In the genomic region with DNA sequence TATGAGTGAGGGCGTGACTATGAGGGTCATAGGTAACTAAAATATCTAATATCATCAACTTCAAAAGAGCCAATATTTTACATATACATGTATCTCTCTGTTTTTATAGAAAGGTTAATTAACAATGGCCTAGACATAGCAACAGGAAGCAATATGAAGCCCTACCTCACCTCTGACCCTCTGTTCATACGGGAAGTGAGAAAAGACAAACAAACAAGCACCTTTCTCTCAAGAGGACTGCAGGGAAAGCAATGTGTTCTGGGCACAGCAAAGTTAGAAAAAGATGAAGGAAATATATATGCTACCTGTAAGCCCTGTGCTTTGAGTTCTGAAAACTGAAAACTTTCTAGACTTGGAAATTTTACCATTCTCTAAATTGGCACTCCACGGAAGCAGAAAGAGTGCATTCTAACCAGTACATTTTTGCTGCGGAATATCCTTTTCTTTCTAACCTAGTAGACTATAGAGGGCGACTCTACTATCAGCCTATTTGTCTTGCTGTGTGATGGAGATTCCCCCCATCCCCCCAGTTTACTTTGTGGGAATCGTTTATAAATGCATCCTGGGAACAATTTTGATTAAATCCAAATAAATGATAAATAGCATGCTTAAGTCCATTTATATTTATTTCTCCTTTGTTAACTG, we compare ENCODE assay signal across 15 cellular contexts.
A peak's percentile ranks its signal among the peaks of the same experiment; 100 is the strongest.
DNase-seq lines count a peak whose midpoint lies in the region; TF ChIP-seq lines count a peak whose summit lies in the region.
"Had no signal": no experiment of that assay in that cellular context is flagged by ENCODE, and none has a peak within 500 bp of the region (broad histone marks: within the 10 kb centered on the region; RNA-seq: fewer than 3 reads in every experiment).

No MANE protein-coding gene starts in this region.

- H3K9me2 ChIP-seq in SK-N-SH (no peaks in the 10 kb centered on the region), hepatocyte (replicated peaks; ENCODE audit: insufficient read depth) (no peaks in the 10 kb centered on the region)

- H3K79me2 ChIP-seq in SK-N-SH (ENCODE audit: insufficient read depth) (no peaks in the 10 kb centered on the region), hepatocyte (no peaks in the 10 kb centered on the region), neural progenitor cell (ENCODE audit: low read depth) (no peaks in the 10 kb centered on the region)

- POLR2A ChIA-PET in SK-N-SH (lab: Yijun Ruan, JAX) = no interaction called here

- H3K4me1 ChIP-seq in SK-N-SH (ENCODE audit: control insufficient read depth in 1 of 2, insufficient read depth in 2 of 2, low read depth in 1 of 2, low read length in 1 of 2) (peaks cover 0 to 13% of the 10 kb centered on the region in 2 experiments; a peak in 2 of 4 replicates), hepatocyte (ENCODE audit: insufficient read depth) (no peaks in the 10 kb centered on the region), neural progenitor cell (no peaks in the 10 kb centered on the region)
- H3K4me1 ChIP-seq: Peyer's patch had no signal

- TF ChIP-seq CTCF in LNCaP clone FGC (IDR thresholded peaks at IDR 0.05; ENCODE audit: control insufficient read depth, extremely low read depth, insufficient read depth) (0 out of 2 replicates have a peak, but pooled peaks have one; percentile 3), SK-N-SH (IDR thresholded peaks at IDR 0.05) (no peak), hepatocyte (IDR thresholded peaks at IDR 0.05; ENCODE audit: poor library complexity) (no peak), neural progenitor cell (IDR thresholded peaks at IDR 0.05) (no peak)

- 33% methylated on average over 6 of the region's 6 CpGs for WGBS in SK-N-SH (ENCODE audit: low lambda C conversion rate)
- 78% methylated on average over 6 of the region's 6 CpGs for WGBS in hepatocyte (ENCODE audit: low lambda C conversion rate, missing lambda C conversion rate)

- CTCF ChIA-PET in SK-N-SH (lab: Yijun Ruan, JAX) = interaction anchor here (1.1 kb wide), 1 partner anchor 15 kb away, joined by 3 read pairs; no protein-coding TSS in a partner anchor

- H3K4me1 Mint-ChIP-seq in neural progenitor cell = peaks cover 3% of the 10 kb centered on the region
- no peaks in the 10 kb centered on the region for H3K4me1 Mint-ChIP-seq in immature natural killer cell
- H3K4me1 Mint-ChIP-seq: CD4-positive, alpha-beta memory T cell; T-helper 17 cell had no signal

- H4K20me1 ChIP-seq in SK-N-SH (ENCODE audit: insufficient read depth) = no peaks in the 10 kb centered on the region
- no peaks in the 10 kb centered on the region for H4K20me1 ChIP-seq in hepatocyte (ENCODE audit: insufficient read depth, poor library complexity, severe bottlenecking)
- H4K20me1 ChIP-seq in neural progenitor cell (ENCODE audit: low read depth) = no peaks in the 10 kb centered on the region

- H3K36me3 Mint-ChIP-seq in neural progenitor cell (no peaks in the 10 kb centered on the region), immature natural killer cell (no peaks in the 10 kb centered on the region)
- H3K36me3 Mint-ChIP-seq: CD4-positive, alpha-beta memory T cell had no signal

- H3K27ac Mint-ChIP-seq in neural progenitor cell (no peak overlapping the region), immature natural killer cell (no peak overlapping the region)
- H3K27ac Mint-ChIP-seq: CD4-positive, alpha-beta memory T cell; T-helper 17 cell had no signal

- H3K9me3 Mint-ChIP-seq in neural progenitor cell = no peaks in the 10 kb centered on the region
- peaks cover 20 to 68% (median 39%) of the 10 kb centered on the region in 6 donors for H3K9me3 Mint-ChIP-seq in immature natural killer cell

- H3K4me3 ChIP-seq in LNCaP clone FGC (ENCODE audit: low read depth, low read length) (no peak overlapping the region), SK-N-SH (ENCODE audit: low read depth in 2 of 2, low read length in 1 of 2) (no peak overlapping the region; a peak in 1 of 4 replicates), hepatocyte (no peak overlapping the region), neural progenitor cell (no peak overlapping the region)
- H3K4me3 ChIP-seq: GM23248, Peyer's patch had no signal

- TF ChIP-seq EP300 in SK-N-SH (IDR thresholded peaks at IDR 0.05; ENCODE audit: borderline replicate concordance in 1 of 2, low read depth in 1 of 2, low read length in 1 of 2) = no peak

- peak; percentile 9; the same call in 1 of the 2 replicates for TF ChIP-seq RAD21 in SK-N-SH (IDR thresholded peaks at IDR 0.05; ENCODE audit: low read length)

- H3F3A ChIP-seq in SK-N-SH (replicated peaks; ENCODE audit: insufficient read depth) = no peaks in the 10 kb centered on the region
- no peaks in the 10 kb centered on the region for H3F3A ChIP-seq in neural progenitor cell (ENCODE audit: low read depth)

- no peaks in the 10 kb centered on the region for H3K36me3 ChIP-seq in SK-N-SH (replicated peaks in 1 of 2; ENCODE audit: control insufficient read depth in 1 of 2, insufficient read depth in 2 of 2, low read length in 1 of 2)
- H3K36me3 ChIP-seq in hepatocyte (replicated peaks; ENCODE audit: insufficient read depth, low read depth) = no peaks in the 10 kb centered on the region
- no peaks in the 10 kb centered on the region for H3K36me3 ChIP-seq in neural progenitor cell
- H3K36me3 ChIP-seq: Peyer's patch had no signal

- peaks cover 2% of the 10 kb centered on the region for H3K27me3 Mint-ChIP-seq in neural progenitor cell (ENCODE audit: insufficient read depth, low read depth)
- H3K27me3 Mint-ChIP-seq in immature natural killer cell (ENCODE audit: low read depth in 3 of 3) = peaks cover 0 to 2% (median under 1%) of the 10 kb centered on the region in 3 donors
- H3K27me3 Mint-ChIP-seq: CD4-positive, alpha-beta memory T cell; T-helper 17 cell had no signal

- H3K4me2 ChIP-seq in SK-N-SH (no peak overlapping the region), hepatocyte (no peak overlapping the region), neural progenitor cell (no peak overlapping the region)

- H3K9me3 ChIP-seq in SK-N-SH = no peaks in the 10 kb centered on the region
- H3K9me3 ChIP-seq in hepatocyte (ENCODE audit: low read depth) = no peaks in the 10 kb centered on the region
- H3K9me3 ChIP-seq in neural progenitor cell (ENCODE audit: low read depth) = no peaks in the 10 kb centered on the region
- H3K9me3 ChIP-seq: Peyer's patch had no signal

- H3K27ac ChIP-seq in SK-N-SH (ENCODE audit: low read depth in 2 of 2, low read length in 1 of 2) = no peak overlapping the region; a peak in 1 of 4 replicates
- no peak overlapping the region for H3K27ac ChIP-seq in hepatocyte
- no peak overlapping the region for H3K27ac ChIP-seq in neural progenitor cell
- H3K27ac ChIP-seq: GM23248, HL-60, Peyer's patch had no signal

- no peak overlapping the region for H3K9ac ChIP-seq in SK-N-SH
- H3K9ac ChIP-seq in neural progenitor cell = no peak overlapping the region
- H3K9ac ChIP-seq: GM23248 had no signal

- H2AFZ ChIP-seq in SK-N-SH (ENCODE audit: low read depth) (no peak overlapping the region), hepatocyte (no peak overlapping the region), neural progenitor cell (replicated peaks) (no peak overlapping the region)
- H2AFZ ChIP-seq: GM23248 had no signal

- H3K27me3 ChIP-seq in SK-N-SH (ENCODE audit: insufficient read depth) = no peaks in the 10 kb centered on the region
- H3K27me3 ChIP-seq in hepatocyte = no peaks in the 10 kb centered on the region
- no peaks in the 10 kb centered on the region for H3K27me3 ChIP-seq in neural progenitor cell
- H3K27me3 ChIP-seq: Peyer's patch had no signal

- H3K4me3 Mint-ChIP-seq in neural progenitor cell = no peak overlapping the region
- no peak overlapping the region for H3K4me3 Mint-ChIP-seq in immature natural killer cell
- H3K4me3 Mint-ChIP-seq: CD4-positive, alpha-beta memory T cell; T-helper 17 cell had no signal

- DNase-seq in DMS53 (lab: John Stamatoyannopoulos, UW) (peak; percentile 62), LNCaP clone FGC (ENCODE audit: low read depth) (no peak), SK-N-SH (peak; percentile 6), hepatocyte (ENCODE audit: low spot score) (peak; percentile 16), neural progenitor cell (ENCODE audit: low spot score) (no peak), RPMI8226 (no peak), immature natural killer cell (no peak)
- DNase-seq: CD4-positive, alpha-beta memory T cell; GM23248; KG1; NCI-H1436; Peyer's patch; Right ventricle myocardium superior; T-helper 17 cell had no signal

TF ChIP-seq in SK-N-SH, 30 proteins besides CTCF, POLR2A, EP300 and RAD21 (continues in another document):
- TF ChIP-seq, protein P1, sequence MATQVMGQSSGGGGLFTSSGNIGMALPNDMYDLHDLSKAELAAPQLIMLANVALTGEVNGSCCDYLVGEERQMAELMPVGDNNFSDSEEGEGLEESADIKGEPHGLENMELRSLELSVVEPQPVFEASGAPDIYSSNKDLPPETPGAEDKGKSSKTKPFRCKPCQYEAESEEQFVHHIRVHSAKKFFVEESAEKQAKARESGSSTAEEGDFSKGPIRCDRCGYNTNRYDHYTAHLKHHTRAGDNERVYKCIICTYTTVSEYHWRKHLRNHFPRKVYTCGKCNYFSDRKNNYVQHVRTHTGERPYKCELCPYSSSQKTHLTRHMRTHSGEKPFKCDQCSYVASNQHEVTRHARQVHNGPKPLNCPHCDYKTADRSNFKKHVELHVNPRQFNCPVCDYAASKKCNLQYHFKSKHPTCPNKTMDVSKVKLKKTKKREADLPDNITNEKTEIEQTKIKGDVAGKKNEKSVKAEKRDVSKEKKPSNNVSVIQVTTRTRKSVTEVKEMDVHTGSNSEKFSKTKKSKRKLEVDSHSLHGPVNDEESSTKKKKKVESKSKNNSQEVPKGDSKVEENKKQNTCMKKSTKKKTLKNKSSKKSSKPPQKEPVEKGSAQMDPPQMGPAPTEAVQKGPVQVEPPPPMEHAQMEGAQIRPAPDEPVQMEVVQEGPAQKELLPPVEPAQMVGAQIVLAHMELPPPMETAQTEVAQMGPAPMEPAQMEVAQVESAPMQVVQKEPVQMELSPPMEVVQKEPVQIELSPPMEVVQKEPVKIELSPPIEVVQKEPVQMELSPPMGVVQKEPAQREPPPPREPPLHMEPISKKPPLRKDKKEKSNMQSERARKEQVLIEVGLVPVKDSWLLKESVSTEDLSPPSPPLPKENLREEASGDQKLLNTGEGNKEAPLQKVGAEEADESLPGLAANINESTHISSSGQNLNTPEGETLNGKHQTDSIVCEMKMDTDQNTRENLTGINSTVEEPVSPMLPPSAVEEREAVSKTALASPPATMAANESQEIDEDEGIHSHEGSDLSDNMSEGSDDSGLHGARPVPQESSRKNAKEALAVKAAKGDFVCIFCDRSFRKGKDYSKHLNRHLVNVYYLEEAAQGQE (IDR thresholded peaks at IDR 0.05; ENCODE audit: low read depth, low read length) = no peak
- no peak for TF ChIP-seq EZH2phosphoT487 (IDR thresholded peaks at IDR 0.05; ENCODE audit: borderline replicate concordance, low read depth)
- TF ChIP-seq, protein P2, sequence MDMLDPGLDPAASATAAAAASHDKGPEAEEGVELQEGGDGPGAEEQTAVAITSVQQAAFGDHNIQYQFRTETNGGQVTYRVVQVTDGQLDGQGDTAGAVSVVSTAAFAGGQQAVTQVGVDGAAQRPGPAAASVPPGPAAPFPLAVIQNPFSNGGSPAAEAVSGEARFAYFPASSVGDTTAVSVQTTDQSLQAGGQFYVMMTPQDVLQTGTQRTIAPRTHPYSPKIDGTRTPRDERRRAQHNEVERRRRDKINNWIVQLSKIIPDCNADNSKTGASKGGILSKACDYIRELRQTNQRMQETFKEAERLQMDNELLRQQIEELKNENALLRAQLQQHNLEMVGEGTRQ (IDR thresholded peaks at IDR 0.05; ENCODE audit: borderline replicate concordance, low read depth, low read length) = no peak
- TF ChIP-seq RFX5 (IDR thresholded peaks at IDR 0.05; ENCODE audit: low read length) = no peak

Comparison
In these comparisons a context has a peak if more than half of its experiments do, and no peak if none do; other contexts are left out.
1. DNase-seq: peak in DMS53 (single experiment), SK-N-SH (single experiment) and hepatocyte (single experiment); none in LNCaP clone FGC (single experiment), neural progenitor cell (single experiment), RPMI8226 (single experiment) and immature natural killer cell (0 of 3).